1 cellular context compared by ENCODE assay signal in genomic region chr7:100429637-100430449, GRCh38.
TF ChIP-seq lines count a peak whose summit lies in the region.

Gene MEPCE (plus strand): TSS chr7:100429831. CDS start chr7:100430019, 188 bp downstream.

TF ChIP-seq in A549, 52 proteins besides CTCF, POLR2A, EP300 and RAD21 (continued from another document):
- TF ChIP-seq REST (IDR thresholded peaks at IDR 0.05), result peak; percentile 80
- no peak; the same call in 1 of the 2 replicates for TF ChIP-seq TP53 (CRISPR knock-in tag; IDR thresholded peaks at IDR 0.05)
- peak; percentile 39; the same call in 1 of the 2 replicates for TF ChIP-seq PHF8 (IDR thresholded peaks at IDR 0.05; ENCODE audit: borderline replicate concordance, low read depth)
- TF ChIP-seq HOXB5 (CRISPR knock-in tag; IDR thresholded peaks at IDR 0.05), result no peak
- no peak for TF ChIP-seq CBX2 (IDR thresholded peaks at IDR 0.05; ENCODE audit: borderline replicate concordance, low read depth)
- peak; percentile 89 for TF ChIP-seq TFCP2L1 (CRISPR knock-in tag; IDR thresholded peaks at IDR 0.05)
- peak in 1 of 2 experiments; percentile 12; a peak in 1 of 5 replicates for TF ChIP-seq JUN (IDR thresholded peaks at IDR 0.05)
- no peak for TF ChIP-seq SREBF2 (IDR thresholded peaks at IDR 0.05)
- peak; percentile 16; the same call in 1 of the 2 replicates for TF ChIP-seq EHF (CRISPR knock-in tag; IDR thresholded peaks at IDR 0.05)
- TF ChIP-seq FOSB (CRISPR knock-in tag; IDR thresholded peaks at IDR 0.05), result peak; percentile 77; the same call in 1 of the 2 replicates
- no peak for TF ChIP-seq EHMT2 (IDR thresholded peaks at IDR 0.05; ENCODE audit: low read depth)
- TF ChIP-seq HOXB13 (CRISPR knock-in tag; IDR thresholded peaks at IDR 0.05; ENCODE audit: low read depth), result no peak
- TF ChIP-seq MYC (IDR thresholded peaks at IDR 0.05; ENCODE audit: borderline replicate concordance, low read length), result no peak
- no peak for TF ChIP-seq RCOR1 (IDR thresholded peaks at IDR 0.05; ENCODE audit: low read depth, low read length)
- TF ChIP-seq HMGXB4 (CRISPR knock-in tag; IDR thresholded peaks at IDR 0.05; ENCODE audit: borderline replicate concordance), result 0 out of 2 replicates have a peak, but pooled peaks have one; percentile 50
- TF ChIP-seq MAFK (IDR thresholded peaks at IDR 0.05; ENCODE audit: partially characterized antibody), result no peak
- TF ChIP-seq E2F6 (IDR thresholded peaks at IDR 0.05; ENCODE audit: borderline replicate concordance, low read depth), result 0 out of 2 replicates have a peak, but pooled peaks have one; percentile 42
- no peak for TF ChIP-seq ZFP36 (IDR thresholded peaks at IDR 0.05; ENCODE audit: borderline replicate concordance, partially characterized antibody)
- no peak for TF ChIP-seq RNF2 (IDR thresholded peaks at IDR 0.05; ENCODE audit: borderline replicate concordance, low read depth)
- no peak for TF ChIP-seq MAX (IDR thresholded peaks at IDR 0.05)
- peak; percentile 65 for TF ChIP-seq HOXA7 (CRISPR knock-in tag; IDR thresholded peaks at IDR 0.05)
- no peak for TF ChIP-seq ZC3H11A (IDR thresholded peaks at IDR 0.05)
- no peak for TF ChIP-seq BCL3 (IDR thresholded peaks at IDR 0.05)
- TF ChIP-seq NPAS2 (CRISPR knock-in tag; IDR thresholded peaks at IDR 0.05; ENCODE audit: borderline replicate concordance), result no peak
- no peak for TF ChIP-seq BHLHE40 (IDR thresholded peaks at IDR 0.05; ENCODE audit: low read depth, low read length)
- peak; percentile 25; the same call in 1 of the 2 replicates for TF ChIP-seq RARB (CRISPR knock-in tag; IDR thresholded peaks at IDR 0.05)
